20 cellular contexts compared by ENCODE assay signal in genomic region chr19:44593294-44593693, GRCh38. TPM values are rescaled to one million over a fixed set of nuclear protein-coding genes. Genes with fewer than 3 reads are reported as not detected.
A peak's percentile ranks its signal among the peaks of the same experiment; 100 is the strongest.
DNase-seq lines count a peak whose midpoint lies in the region; ATAC-seq, FAIRE-seq and TF ChIP-seq lines count a peak whose summit lies in the region.
"Had no signal": no experiment of that assay in that cellular context is flagged by ENCODE, and none has a peak within 500 bp of the region (broad histone marks: within the 10 kb centered on the region; RNA-seq: fewer than 3 reads in every experiment).

No MANE protein-coding gene starts in this region.

- TF ChIP-seq RAD21 in IMR-90 (IDR thresholded peaks at IDR 0.05; ENCODE audit: low read length): no peak

- H3K4me3 ChIP-seq in IMR-90 (ENCODE audit: insufficient read depth, low read depth, low read length): no peak overlapping the region
- H3K4me3 ChIP-seq in trophoblast cell (ENCODE audit: low read depth, low read length): no peak overlapping the region
- no peak overlapping the region for H3K4me3 ChIP-seq in ovary
- H3K4me3 ChIP-seq: K562, MG63 had no signal

- peaks cover 75% of the 10 kb centered on the region for H3K4me1 Mint-ChIP-seq in Calu3 (ENCODE audit: low read depth, unreplicated experiment)

- H3K18ac ChIP-seq in IMR-90 (ENCODE audit: low read depth, low read length) (no peak overlapping the region), trophoblast cell (ENCODE audit: low read length) (no peak overlapping the region)

- H2BK5ac ChIP-seq in IMR-90 (ENCODE audit: low read depth, low read length, poor library complexity, severe bottlenecking) (no peak overlapping the region), trophoblast cell (ENCODE audit: low read depth, low read length, poor library complexity) (no peak overlapping the region)

- no peaks in the 10 kb centered on the region for H3K27me3 Mint-ChIP-seq in Calu3 (ENCODE audit: unreplicated experiment)

- H3K9ac ChIP-seq in IMR-90 (ENCODE audit: low read depth, low read length) (no peak overlapping the region), trophoblast cell (ENCODE audit: low read length) (no peak overlapping the region)

- DNase-seq in Calu3: no peak
- DNase-seq in IMR-90: no peak
- DNase-seq in trophoblast cell: no peak
- DNase-seq in activated T-cell treated with anti-CD3 and anti-CD28 coated beads for 4 hours: no peak
- no peak for DNase-seq in ovary
- DNase-seq: EL, H9, HFFc6, MG63, NCI-H1436, NCI-H1930, NCI-H510A, NCI-H748 treated with DMSO at 0.1 percent for 48 hours had no signal

- H3K9me3 ChIP-seq in IMR-90 (ENCODE audit: control insufficient read depth, insufficient read depth, low read length) (peaks cover 4% of the 10 kb centered on the region), trophoblast cell (ENCODE audit: insufficient read depth, low read depth, low read length) (no peaks in the 10 kb centered on the region), ovary (no peaks in the 10 kb centered on the region)

- peaks cover 33% of the 10 kb centered on the region for H3K36me3 Mint-ChIP-seq in Calu3 (ENCODE audit: insufficient read depth, unreplicated experiment)

- H3K27ac ChIP-seq in IMR-90 (ENCODE audit: insufficient read depth, low read length): no peak overlapping the region
- no peak overlapping the region for H3K27ac ChIP-seq in trophoblast cell (ENCODE audit: low read depth, low read length)
- H3K27ac ChIP-seq in ovary: no peak overlapping the region
- H3K27ac ChIP-seq: C4-2B had no signal

- H3K23ac ChIP-seq in IMR-90 (ENCODE audit: low read depth, low read length): no peak overlapping the region
- no peak overlapping the region for H3K23ac ChIP-seq in trophoblast cell (ENCODE audit: low read length)

- H3K56ac ChIP-seq in IMR-90 (ENCODE audit: extremely low read depth, insufficient read depth, low read length): no peak overlapping the region

- H3K36me3 ChIP-seq in IMR-90 (ENCODE audit: control insufficient read depth, insufficient read depth, low read length) (no peaks in the 10 kb centered on the region), trophoblast cell (ENCODE audit: control insufficient read depth in 1 of 2, insufficient read depth in 2 of 2, low read length in 2 of 2) (no peaks in the 10 kb centered on the region), ovary (no peaks in the 10 kb centered on the region)
- H3K36me3 ChIP-seq: MG63 had no signal

- H4K20me1 ChIP-seq in IMR-90 (ENCODE audit: insufficient read depth, low read length): no peaks in the 10 kb centered on the region

- H2AK9ac ChIP-seq in IMR-90 (replicated peaks; ENCODE audit: low read depth, low read length, poor library complexity): no peak overlapping the region

- BruUV-seq in Calu3 (replicated peaks; lab: Mats Ljungman, UMichigan): no TSS peak
- no TSS peak for BruUV-seq in IMR-90 (replicated peaks; lab: Mats Ljungman, UMichigan)

- WGBS in IMR-90 (ENCODE audit: extremely low coverage in 2 of 2, insufficient read length in 1 of 2), 2 experiments: no CpG with 5 or more reads among the region's 1 CpG
- no CpG with 5 or more reads among the region's 1 CpG for WGBS in trophoblast cell (ENCODE audit: extremely low coverage, insufficient coverage, insufficient read length)
- 73 to 80% (median 74%) methylated on average over 1 of the region's 1 CpG for WGBS in ovary, 3 donors

- H2BK120ac ChIP-seq in IMR-90 (ENCODE audit: low read depth, low read length) (peak overlapping the region; percentile 54; the same call in 1 of the 2 replicates), trophoblast cell (ENCODE audit: insufficient read depth, low read length, poor library complexity) (peak overlapping the region; percentile 70)

- no peak overlapping the region for H3K14ac ChIP-seq in IMR-90 (replicated peaks; ENCODE audit: low read depth, low read length)
- peak overlapping the region; percentile 2 for H3K14ac ChIP-seq in trophoblast cell (ENCODE audit: low read length)

- H4K91ac ChIP-seq in IMR-90 (ENCODE audit: insufficient read depth, low read depth, low read length) (no peak overlapping the region), trophoblast cell (ENCODE audit: low read depth, low read length) (peak overlapping the region; percentile 83)

- H2AFZ ChIP-seq in IMR-90 (replicated peaks; ENCODE audit: low read length, poor library complexity): no peak overlapping the region
- H2AFZ ChIP-seq in trophoblast cell (ENCODE audit: insufficient read depth, low read length, poor library complexity): no peak overlapping the region

- no peak overlapping the region for H3K4me2 ChIP-seq in IMR-90 (ENCODE audit: low read depth, low read length)
- no peak overlapping the region for H3K4me2 ChIP-seq in trophoblast cell (ENCODE audit: low read length)

- no peaks in the 10 kb centered on the region for H3K79me1 ChIP-seq in IMR-90 (ENCODE audit: low read depth in 1 of 2, low read length in 2 of 2)
- H3K79me1 ChIP-seq in trophoblast cell (ENCODE audit: low read length): peaks cover 20% of the 10 kb centered on the region

- peak overlapping the region; percentile 55 for H3K27ac Mint-ChIP-seq in Calu3 (ENCODE audit: unreplicated experiment)
- H3K27ac Mint-ChIP-seq: HFFc6 had no signal

- H4K8ac ChIP-seq in IMR-90 (ENCODE audit: low read depth in 2 of 2, low read length in 2 of 2) (peak overlapping the region in 1 of 2 experiments; percentile 20; a peak in 1 of 4 replicates), trophoblast cell (ENCODE audit: low read depth, low read length) (no peak overlapping the region)

- H3K79me2 ChIP-seq in trophoblast cell (ENCODE audit: control insufficient read depth, insufficient read depth, low read length, poor library complexity): peaks cover 2% of the 10 kb centered on the region

- FAIRE-seq in endometrium (lab: Jason Lieb, UNC): peak; percentile 95
- FAIRE-seq: K562 had no signal

- H2AK5ac ChIP-seq in IMR-90 (ENCODE audit: low read depth, low read length) (peak overlapping the region; percentile 22), trophoblast cell (ENCODE audit: low read length) (no peak overlapping the region)

- CTCF ChIA-PET in Calu3 (lab: Charles Lee): no interaction called here
- CTCF ChIA-PET in IMR-90 (lab: Yijun Ruan, JAX): no interaction called here

- dilution Hi-C loops in IMR-90 (cut with HindIII; ENCODE audit: low sequenced_read_pairs, unreplicated experiment): no loop called here

- 0 out of 2 replicates have a peak, but pooled peaks cover 5% of the 10 kb centered on the region for H3K9me1 ChIP-seq in IMR-90 (ENCODE audit: insufficient read depth, low read length)

- TF ChIP-seq CTCF in Calu3 (IDR thresholded peaks at IDR 0.05; ENCODE audit: unreplicated experiment) (no peak), IMR-90 (conservative IDR thresholded peaks at IDR 0.05; ENCODE audit: low read depth, low read length) (no peak), ovary (IDR thresholded peaks at IDR 0.05) (no peak)

- H3K4me3 Mint-ChIP-seq in Calu3 (ENCODE audit: low read depth, unreplicated experiment): no peak overlapping the region
- H3K4me3 Mint-ChIP-seq: H9, HFFc6 had no signal

- no peak for TF ChIP-seq EP300 in ovary (IDR thresholded peaks at IDR 0.05)

- POLR2A ChIA-PET in IMR-90 (lab: Charles Lee; ENCODE audit: unreplicated experiment): no interaction called here

- H3K4me1 ChIP-seq in IMR-90 (ENCODE audit: control insufficient read depth, insufficient read depth, low read length) (peaks cover 6% of the 10 kb centered on the region), trophoblast cell (ENCODE audit: control insufficient read depth in 1 of 2, insufficient read depth in 2 of 2, low read length in 2 of 2) (peaks cover 11 to 25% of the 10 kb centered on the region in 2 experiments), ovary (ENCODE audit: insufficient read depth) (no peaks in the 10 kb centered on the region)

- ATAC-seq in IMR-90 (ENCODE audit: low read depth): no peak
- ATAC-seq in GM19455 (IDR thresholded peaks at IDR 0.05; ENCODE audit: unreplicated experiment): no peak
- ATAC-seq: K562, Panc1 had no signal

- H3K4ac ChIP-seq in IMR-90 (ENCODE audit: low read depth, low read length) (peak overlapping the region; percentile 26; the same call in 1 of the 2 replicates), trophoblast cell (ENCODE audit: low read depth, low read length) (no peak overlapping the region)

- H4K12ac ChIP-seq in trophoblast cell (ENCODE audit: low read depth, low read length): no peak overlapping the region

- peak overlapping the region; percentile 69; the same call in 2 of the 3 replicates for H2BK15ac ChIP-seq in IMR-90 (ENCODE audit: low read depth, low read length)

- H2BK12ac ChIP-seq in trophoblast cell (ENCODE audit: low read length): peak overlapping the region; percentile 7

- no peaks in the 10 kb centered on the region for H3K9me3 Mint-ChIP-seq in Calu3 (ENCODE audit: low read depth, unreplicated experiment)

- peak overlapping the region; percentile 55; the same call in 1 of the 2 replicates for H2BK20ac ChIP-seq in IMR-90 (ENCODE audit: low read depth, low read length)

- no peaks in the 10 kb centered on the region for H3K27me3 ChIP-seq in IMR-90 (ENCODE audit: control insufficient read depth, insufficient read depth, low read length)
- H3K27me3 ChIP-seq in trophoblast cell (ENCODE audit: insufficient read depth, low read length): no peaks in the 10 kb centered on the region
- no peaks in the 10 kb centered on the region for H3K27me3 ChIP-seq in ovary
- H3K27me3 ChIP-seq: MG63 had no signal

- no peak overlapping the region for H4K5ac ChIP-seq in IMR-90 (ENCODE audit: low read depth, low read length)

- in situ Hi-C loops in IMR-90 (cut with MboI; ENCODE audit: low sequenced_read_pairs): no loop called here

- TF ChIP-seq POLR2A in IMR-90 (IDR thresholded peaks at IDR 0.05; ENCODE audit: low read depth, low read length): no peak
- TF ChIP-seq POLR2A in ovary (IDR thresholded peaks at IDR 0.05): no peak

- intact Hi-C loops in Calu3 (cut with micrococcal nuclease; ENCODE audit: unreplicated experiment): no loop called here
- intact Hi-C loops in IMR-90 (cut with micrococcal nuclease): no loop called here
- intact Hi-C loops in ovary (cut with DNase I): no loop called here

TF ChIP-seq in IMR-90, 13 proteins besides CTCF, POLR2A, EP300 and RAD21 (continues in another document):
- TF ChIP-seq BHLHE40 (IDR thresholded peaks at IDR 0.05; ENCODE audit: low read depth, low read length): no peak
- TF ChIP-seq CHD1 (IDR thresholded peaks at IDR 0.05; ENCODE audit: low read depth, low read length): no peak

RNA-seq across cellular contexts. Expression of gene IGSF23, which starts 20.1 kb away (rescaled TPM):
- total RNA-seq in Calu3 (2022) (not detected in 2 replicates), IMR-90 (2012; rRNA removed) (under 0.01 TPM in 1 of 2 replicates, not detected in the other), ovary (under 1 TPM in 1 of 7 donors, not detected in 6; 0.57 TPM)
- polyA plus RNA-seq in IMR-90 (2012; rRNA removed) (0.26 and 0.27 TPM in 2 replicates), ovary (not detected)
- 0.15 and 0.22 TPM in 2 replicates for polyA plus RNA-seq in IMR-90 (2012; cell fraction: cytosol; rRNA removed)
- 0.14 TPM in 1 of 2 replicates, not detected in the other for polyA plus RNA-seq in IMR-90 (2012; cell fraction: nucleus; rRNA removed; ENCODE audit: low replicate concordance)
- 0.08 and 0.12 TPM in 2 replicates for polyA plus RNA-seq in trophoblast cell (2013)
- total RNA-seq: H9, HFFc6, K562, LHCN-M2, SK-MEL-5 had no signal
- polyA plus RNA-seq: K562 had no signal

RNA-seq across cellular contexts. Expression of gene PVR, which starts 50.4 kb away (rescaled TPM):
- total RNA-seq in Calu3 (2022): 176 and 215 TPM in 2 replicates
- total RNA-seq in IMR-90 (2012; rRNA removed): 93.0 and 106 TPM in 2 replicates
- polyA plus RNA-seq in IMR-90 (2012; rRNA removed): 117 and 122 TPM in 2 replicates
- polyA plus RNA-seq in IMR-90 (2012; cell fraction: cytosol; rRNA removed): 62.8 and 141 TPM in 2 replicates
- polyA plus RNA-seq in IMR-90 (2012; cell fraction: nucleus; rRNA removed; ENCODE audit: low replicate concordance): 130 and 154 TPM in 2 replicates
- polyA plus RNA-seq in trophoblast cell (2013): 20.8 and 23.7 TPM in 2 replicates
- total RNA-seq in ovary: 10 to 100 TPM; 18.8 to 26.6 (median 22.5) TPM
- 10 to 100 TPM; 14.0 to 33.9 TPM for polyA plus RNA-seq in ovary
